12 cellular contexts compared by ENCODE assay signal in genomic region chr10:132636358-132636757, GRCh38.
"Had no signal": no experiment of that assay in that cellular context is flagged by ENCODE, and none has a peak within 500 bp of the region (broad histone marks: within the 10 kb centered on the region; RNA-seq: fewer than 3 reads in every experiment).

No MANE protein-coding gene starts in this region.

- DNase-seq: activated CD4-positive, alpha-beta memory T cell treated with anti-CD3 and anti-CD28 coated beads for 36 hours; activated CD4-positive, alpha-beta T cell treated with anti-CD3 and anti-CD28 coated beads for 36 hours; activated CD8-positive, alpha-beta memory T cell treated with anti-CD3 and anti-CD28 coated beads, Interleukin-2, amount 10 ng/mL, durations not matched to agents 7 days and 5 days; activated T-cell treated with anti-CD3 and anti-CD28 coated beads, Interleukin-2, amount 50 U/mL, for 1 hour; amygdala; dermis blood vessel endothelial cell; effector memory CD8-positive, alpha-beta T cell; foreskin melanocyte; retina had no signal

- H3K27me3 ChIP-seq: heart right ventricle, ovary had no signal

- H3K27ac ChIP-seq: heart right ventricle, ovary had no signal

- H3K4me3 ChIP-seq: heart right ventricle, ovary, smooth muscle cell had no signal

- H3K9me3 ChIP-seq: heart right ventricle, ovary had no signal

- H3K36me3 ChIP-seq: heart right ventricle, ovary had no signal
